In genomic region chr13:105597573-105597972, GRCh38 we compare ENCODE assay signal across 1 cellular context.
TF ChIP-seq lines count a peak whose summit lies in the region.

No MANE protein-coding gene starts in this region.

TF ChIP-seq in H1, 55 proteins besides CTCF, POLR2A, EP300 and RAD21:
- TF ChIP-seq POU5F1 (IDR thresholded peaks at IDR 0.05; ENCODE audit: low read depth, low read length) (no peak), YY1 (IDR thresholded peaks at IDR 0.05; ENCODE audit: low read depth, low read length) (peak; percentile 50; the same call in 1 of the 2 replicates), CBX5 (IDR thresholded peaks at IDR 0.05; ENCODE audit: low read depth, low read length) (no peak)
